ENCODE assay signal across 25 cellular contexts in the genomic region with DNA sequence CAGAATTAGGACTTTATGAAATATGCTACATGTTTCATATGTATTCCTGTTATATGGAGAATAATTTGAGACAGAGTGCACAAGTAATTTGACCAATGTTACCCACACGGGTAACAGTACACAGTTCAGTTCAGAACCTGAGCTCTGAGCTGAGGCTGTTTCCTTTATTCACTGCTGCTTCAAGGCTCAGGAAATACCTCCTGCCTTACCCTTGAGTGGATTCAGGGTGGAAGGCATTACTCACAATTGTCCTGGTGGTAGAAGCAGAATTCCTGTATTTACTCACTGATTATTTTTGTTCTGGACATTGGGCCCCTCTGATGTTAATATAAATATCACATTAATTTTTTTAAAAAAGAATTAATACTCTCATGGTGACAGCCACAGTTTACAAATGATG.
DNase-seq lines count a peak whose midpoint lies in the region; ATAC-seq, FAIRE-seq and TF ChIP-seq lines count a peak whose summit lies in the region.
"Had no signal": no experiment of that assay in that cellular context is flagged by ENCODE, and none has a peak within 500 bp of the region (broad histone marks: within the 10 kb centered on the region; RNA-seq: fewer than 3 reads in every experiment).

No MANE protein-coding gene starts in this region.

- ATAC-seq in activated CD8-positive, alpha-beta T cell treated with anti-CD3 and anti-CD28 coated beads for 36 hours, result no peak
- no peak for ATAC-seq in GM18502 (IDR thresholded peaks at IDR 0.05; ENCODE audit: poor library complexity, unreplicated experiment)
- ATAC-seq: esophagus mucosa; HepG2; stimulated activated naive CD8-positive, alpha-beta T cell treated with anti-CD3 and anti-CD28 coated beads, Interleukin-15, amount 100 ng/mL, for 72 hours had no signal

- no peaks in the 10 kb centered on the region for H3K36me3 ChIP-seq in A673 (ENCODE audit: insufficient read depth, low read length, poor library complexity, severe bottlenecking)
- H3K36me3 ChIP-seq: neural progenitor cell had no signal

- no peaks in the 10 kb centered on the region for H3K36me3 Mint-ChIP-seq in activated CD8-positive, alpha-beta T cell treated with anti-CD3 and anti-CD28 coated beads for 36 hours (ENCODE audit: low read depth)
- H3K36me3 Mint-ChIP-seq: neural progenitor cell had no signal

- H3K9me3 Mint-ChIP-seq in activated CD8-positive, alpha-beta T cell treated with anti-CD3 and anti-CD28 coated beads for 36 hours, result no peaks in the 10 kb centered on the region
- H3K9me3 Mint-ChIP-seq: CD4-positive, alpha-beta T cell; neural progenitor cell had no signal

- H3K27me3 Mint-ChIP-seq in activated CD8-positive, alpha-beta T cell treated with anti-CD3 and anti-CD28 coated beads for 36 hours, result peaks cover 6% of the 10 kb centered on the region
- H3K27me3 Mint-ChIP-seq: CD4-positive, alpha-beta T cell; stimulated activated naive CD8-positive, alpha-beta T cell treated with anti-CD3 and anti-CD28 coated beads, Interleukin-15, amount 100 ng/mL, for 72 hours had no signal

- DNase-seq in A673 (ENCODE audit: low spot score) (peak; percentile 21), HTR-8/SVneo (ENCODE audit: insufficient read length, low spot score) (no peak), astrocyte of the spinal cord (ENCODE audit: low read depth, low spot score) (peak; percentile 68), glomerular visceral epithelial cell (ENCODE audit: extremely low spot score) (peak; percentile 30), SHP77 (lab: John Stamatoyannopoulos, UW) (no peak)
- DNase-seq in activated CD8-positive, alpha-beta T cell treated with anti-CD3 and anti-CD28 coated beads for 36 hours, result no peak
- no peak for DNase-seq in NK-92 treated with Interleukin-12 subunit alpha and Interleukin-12 subunit beta, amount 100 ng/mL, for 24 hours (lab: John Stamatoyannopoulos, UW)
- DNase-seq: activated CD4-positive, alpha-beta T cell treated with anti-CD3 and anti-CD28 coated beads for 1 hour; activated CD8-positive, alpha-beta memory T cell treated with anti-CD3 and anti-CD28 coated beads, Interleukin-2, amount 50 U/mL, for 4 hours; activated effector memory CD4-positive, alpha-beta T cell treated with anti-CD3 and anti-CD28 coated beads, Interleukin-2, amount 50 U/mL, for 16 hours; amygdala; CD4-positive, alpha-beta T cell; cortex of kidney; DMS79 treated with DMSO at 0.1 percent for 48 hours; NCI-H187 treated with DMSO at 0.1 percent for 48 hours; NCI-H510A; retina; SHP77 treated with DMSO at 0.1 percent for 48 hours; stimulated activated naive CD8-positive, alpha-beta T cell treated with anti-CD3 and anti-CD28 coated beads, Interleukin-15, amount 100 ng/mL, for 72 hours; T-helper 9 cell had no signal

- CTCF ChIA-PET in A673 (lab: Charles Lee), result no interaction called here
- CTCF ChIA-PET in activated CD8-positive, alpha-beta T cell treated with anti-CD3 and anti-CD28 coated beads for 36 hours (lab: Charles Lee), result no interaction called here

- no peaks in the 10 kb centered on the region for H3K27me3 ChIP-seq in A673 (replicated peaks; ENCODE audit: insufficient read depth, low read depth, low read length, poor library complexity)
- H3K27me3 ChIP-seq: neural progenitor cell had no signal

- POLR2A ChIA-PET in A673 (lab: Charles Lee; ENCODE audit: low non-redundant PET), result no interaction called here
- POLR2A ChIA-PET in activated CD8-positive, alpha-beta T cell treated with anti-CD3 and anti-CD28 coated beads for 36 hours (lab: Charles Lee), result no interaction called here

- H3K27ac ChIP-seq in A673 (ENCODE audit: low read depth, low read length, poor library complexity, severe bottlenecking), result no peak overlapping the region
- H3K27ac ChIP-seq: neural progenitor cell had no signal

- intact Hi-C loops in A673 (cut with micrococcal nuclease; ENCODE audit: unreplicated experiment), result no loop called here
- intact Hi-C loops in activated CD8-positive, alpha-beta T cell treated with anti-CD3 and anti-CD28 coated beads for 36 hours (cut with micrococcal nuclease), result no loop called here

- no peaks in the 10 kb centered on the region for H3K9me3 ChIP-seq in A673 (ENCODE audit: low read depth, low read length, poor library complexity, severe bottlenecking)

- peaks cover 12% of the 10 kb centered on the region for H3K4me1 Mint-ChIP-seq in activated CD8-positive, alpha-beta T cell treated with anti-CD3 and anti-CD28 coated beads for 36 hours (ENCODE audit: low read depth)

- peak; percentile 23 for FAIRE-seq in HTR-8/SVneo (lab: Jason Lieb, UNC)
- FAIRE-seq: A204.1, HepG2 had no signal

- no peak overlapping the region for H3K27ac Mint-ChIP-seq in activated CD8-positive, alpha-beta T cell treated with anti-CD3 and anti-CD28 coated beads for 36 hours
- H3K27ac Mint-ChIP-seq: CD4-positive, alpha-beta T cell; neural progenitor cell; stimulated activated naive CD8-positive, alpha-beta T cell treated with anti-CD3 and anti-CD28 coated beads, Interleukin-15, amount 100 ng/mL, for 72 hours had no signal

- TF ChIP-seq CTCF in A673 (conservative IDR thresholded peaks at IDR 0.05; ENCODE audit: low read depth, low read length), result no peak
- no peak for TF ChIP-seq CTCF in astrocyte of the spinal cord (IDR thresholded peaks at IDR 0.05; ENCODE audit: low read depth, low read length)
- no peak for TF ChIP-seq CTCF in activated CD8-positive, alpha-beta T cell treated with anti-CD3 and anti-CD28 coated beads for 36 hours (IDR thresholded peaks at IDR 0.05)

- peaks cover 17% of the 10 kb centered on the region for H3K4me1 ChIP-seq in A673 (ENCODE audit: insufficient read depth, low read length, poor library complexity, severe bottlenecking)
- H3K4me1 ChIP-seq: neural progenitor cell had no signal

- no TSS peak for BruUV-seq in A673 (replicated peaks; lab: Mats Ljungman, UMichigan)

- no peak overlapping the region for H3K4me3 Mint-ChIP-seq in activated CD8-positive, alpha-beta T cell treated with anti-CD3 and anti-CD28 coated beads for 36 hours
- H3K4me3 Mint-ChIP-seq: CD4-positive, alpha-beta T cell; neural progenitor cell; stimulated activated naive CD8-positive, alpha-beta T cell treated with anti-CD3 and anti-CD28 coated beads, Interleukin-15, amount 100 ng/mL, for 72 hours had no signal

- no peak overlapping the region for H3K4me3 ChIP-seq in A673 (ENCODE audit: low read depth, low read length, poor library complexity, severe bottlenecking)
- H3K4me3 ChIP-seq in astrocyte of the spinal cord (ENCODE audit: low read depth, low read length), result no peak overlapping the region
- H3K4me3 ChIP-seq: neural progenitor cell had no signal

- in situ Hi-C loops in astrocyte of the spinal cord (cut with HindIII; ENCODE audit: low sequenced_read_pairs), result no loop called here

Comparison
In these comparisons a context has a peak if more than half of its experiments do, and no peak if none do; other contexts are left out.
1. DNase-seq: peak in A673 (single experiment), astrocyte of the spinal cord (single experiment) and glomerular visceral epithelial cell (single experiment); none in HTR-8/SVneo (single experiment), activated CD8-positive, alpha-beta T cell treated with anti-CD3 and anti-CD28 coated beads for 36 hours (single experiment), NK-92 treated with Interleukin-12 subunit alpha and Interleukin-12 subunit beta, amount 100 ng/mL, for 24 hours (single experiment) and SHP77 (0 of 2).